ENCODE assay signal across 1 cellular context in the genomic region with DNA sequence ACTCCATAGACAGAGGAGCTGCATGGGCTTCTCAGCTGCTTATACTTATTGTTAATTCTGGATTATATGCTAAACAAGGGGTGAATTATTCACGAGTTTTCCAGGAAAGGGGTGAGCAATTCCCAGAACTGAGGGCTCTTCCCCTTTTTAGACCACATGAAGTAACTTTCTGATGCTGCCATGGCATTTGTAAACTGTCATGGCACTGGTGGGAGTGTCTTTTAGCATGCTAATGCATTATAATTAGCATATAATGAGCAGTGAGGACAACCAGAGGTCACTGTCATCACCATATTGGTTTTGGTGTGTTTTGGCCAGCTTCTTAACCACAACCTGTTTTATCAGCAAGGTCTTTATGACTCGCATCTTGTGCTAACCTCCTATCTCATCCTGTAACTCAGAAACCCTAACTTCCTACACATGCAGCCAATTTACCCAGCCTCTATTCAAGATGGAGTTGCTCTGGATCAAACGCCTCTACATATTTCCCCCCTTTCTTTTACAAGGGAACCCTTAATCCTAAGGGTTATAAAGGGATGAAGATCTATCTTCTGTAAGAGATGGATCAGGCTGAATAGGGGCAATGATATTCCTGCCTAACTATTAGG.
TF ChIP-seq lines count a peak whose summit lies in the region.

No MANE protein-coding gene starts in this region.

TF ChIP-seq in IMR-90, 13 proteins besides CTCF, POLR2A, EP300 and RAD21:
- no peak for TF ChIP-seq ELK1 (IDR thresholded peaks at IDR 0.05; ENCODE audit: borderline replicate concordance, low read depth, low read length)
- TF ChIP-seq CHD1 (IDR thresholded peaks at IDR 0.05; ENCODE audit: low read depth, low read length) = no peak
- no peak for TF ChIP-seq MAFK (IDR thresholded peaks at IDR 0.05; ENCODE audit: low read depth, low read length)
- no peak for TF ChIP-seq RCOR1 (IDR thresholded peaks at IDR 0.05; ENCODE audit: insufficient replicate concordance, low read length)
- TF ChIP-seq BHLHE40 (IDR thresholded peaks at IDR 0.05; ENCODE audit: low read depth, low read length) = no peak
- no peak for TF ChIP-seq MXI1 (IDR thresholded peaks at IDR 0.05; ENCODE audit: borderline replicate concordance, low read depth, low read length)
- TF ChIP-seq RFX5 (IDR thresholded peaks at IDR 0.05; ENCODE audit: low read depth, low read length) = no peak
- no peak for TF ChIP-seq MAZ (IDR thresholded peaks at IDR 0.05; ENCODE audit: borderline replicate concordance, low read depth, low read length)
- no peak for TF ChIP-seq NFE2L2 (IDR thresholded peaks at IDR 0.05; ENCODE audit: low read depth, low read length)
TF ChIP-seq in IMR-90: peak in this region for 0.
